1 cellular context compared by ENCODE assay signal in the genomic region with DNA sequence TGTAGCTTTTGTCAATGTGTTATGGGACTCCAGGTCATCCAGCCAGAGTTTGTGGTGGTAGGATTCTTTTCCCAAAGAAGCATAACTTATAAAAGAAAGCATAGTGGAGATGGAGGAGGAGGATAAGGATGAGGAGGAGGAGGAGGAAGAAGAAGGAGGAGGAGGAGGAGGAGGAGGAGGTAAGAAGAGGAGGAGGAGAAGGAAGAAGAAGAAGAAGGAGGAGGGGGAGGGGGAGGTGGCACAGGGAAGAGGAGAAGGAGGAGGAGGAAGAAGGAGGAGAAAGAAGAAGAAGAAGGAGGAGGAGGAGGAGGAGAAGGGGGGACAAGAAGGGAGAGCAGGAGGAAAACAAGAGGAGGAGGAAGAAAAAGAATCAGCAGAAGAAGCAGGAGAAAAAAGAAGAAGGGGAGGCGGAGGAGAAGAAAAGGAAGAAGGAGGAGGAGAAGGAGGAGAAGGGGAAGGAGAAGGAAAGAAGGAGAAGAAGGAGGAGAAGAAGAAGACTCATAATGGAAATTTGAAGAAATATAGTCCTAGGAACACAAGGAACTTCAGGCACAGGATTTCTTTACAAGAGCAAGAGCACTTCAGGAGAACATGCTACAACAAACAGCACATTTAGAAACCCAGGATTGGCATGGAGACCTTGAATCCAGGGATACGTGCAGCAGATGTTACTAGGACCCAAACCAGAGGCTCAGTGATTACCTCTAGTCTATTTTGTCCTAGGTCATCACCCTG.
TF ChIP-seq lines count a peak whose summit lies in the region.

No MANE protein-coding gene starts in this region.

TF ChIP-seq in GM23338, 12 proteins besides CTCF, POLR2A, EP300 and RAD21 (continued from another document):
- TF ChIP-seq, protein P1, sequence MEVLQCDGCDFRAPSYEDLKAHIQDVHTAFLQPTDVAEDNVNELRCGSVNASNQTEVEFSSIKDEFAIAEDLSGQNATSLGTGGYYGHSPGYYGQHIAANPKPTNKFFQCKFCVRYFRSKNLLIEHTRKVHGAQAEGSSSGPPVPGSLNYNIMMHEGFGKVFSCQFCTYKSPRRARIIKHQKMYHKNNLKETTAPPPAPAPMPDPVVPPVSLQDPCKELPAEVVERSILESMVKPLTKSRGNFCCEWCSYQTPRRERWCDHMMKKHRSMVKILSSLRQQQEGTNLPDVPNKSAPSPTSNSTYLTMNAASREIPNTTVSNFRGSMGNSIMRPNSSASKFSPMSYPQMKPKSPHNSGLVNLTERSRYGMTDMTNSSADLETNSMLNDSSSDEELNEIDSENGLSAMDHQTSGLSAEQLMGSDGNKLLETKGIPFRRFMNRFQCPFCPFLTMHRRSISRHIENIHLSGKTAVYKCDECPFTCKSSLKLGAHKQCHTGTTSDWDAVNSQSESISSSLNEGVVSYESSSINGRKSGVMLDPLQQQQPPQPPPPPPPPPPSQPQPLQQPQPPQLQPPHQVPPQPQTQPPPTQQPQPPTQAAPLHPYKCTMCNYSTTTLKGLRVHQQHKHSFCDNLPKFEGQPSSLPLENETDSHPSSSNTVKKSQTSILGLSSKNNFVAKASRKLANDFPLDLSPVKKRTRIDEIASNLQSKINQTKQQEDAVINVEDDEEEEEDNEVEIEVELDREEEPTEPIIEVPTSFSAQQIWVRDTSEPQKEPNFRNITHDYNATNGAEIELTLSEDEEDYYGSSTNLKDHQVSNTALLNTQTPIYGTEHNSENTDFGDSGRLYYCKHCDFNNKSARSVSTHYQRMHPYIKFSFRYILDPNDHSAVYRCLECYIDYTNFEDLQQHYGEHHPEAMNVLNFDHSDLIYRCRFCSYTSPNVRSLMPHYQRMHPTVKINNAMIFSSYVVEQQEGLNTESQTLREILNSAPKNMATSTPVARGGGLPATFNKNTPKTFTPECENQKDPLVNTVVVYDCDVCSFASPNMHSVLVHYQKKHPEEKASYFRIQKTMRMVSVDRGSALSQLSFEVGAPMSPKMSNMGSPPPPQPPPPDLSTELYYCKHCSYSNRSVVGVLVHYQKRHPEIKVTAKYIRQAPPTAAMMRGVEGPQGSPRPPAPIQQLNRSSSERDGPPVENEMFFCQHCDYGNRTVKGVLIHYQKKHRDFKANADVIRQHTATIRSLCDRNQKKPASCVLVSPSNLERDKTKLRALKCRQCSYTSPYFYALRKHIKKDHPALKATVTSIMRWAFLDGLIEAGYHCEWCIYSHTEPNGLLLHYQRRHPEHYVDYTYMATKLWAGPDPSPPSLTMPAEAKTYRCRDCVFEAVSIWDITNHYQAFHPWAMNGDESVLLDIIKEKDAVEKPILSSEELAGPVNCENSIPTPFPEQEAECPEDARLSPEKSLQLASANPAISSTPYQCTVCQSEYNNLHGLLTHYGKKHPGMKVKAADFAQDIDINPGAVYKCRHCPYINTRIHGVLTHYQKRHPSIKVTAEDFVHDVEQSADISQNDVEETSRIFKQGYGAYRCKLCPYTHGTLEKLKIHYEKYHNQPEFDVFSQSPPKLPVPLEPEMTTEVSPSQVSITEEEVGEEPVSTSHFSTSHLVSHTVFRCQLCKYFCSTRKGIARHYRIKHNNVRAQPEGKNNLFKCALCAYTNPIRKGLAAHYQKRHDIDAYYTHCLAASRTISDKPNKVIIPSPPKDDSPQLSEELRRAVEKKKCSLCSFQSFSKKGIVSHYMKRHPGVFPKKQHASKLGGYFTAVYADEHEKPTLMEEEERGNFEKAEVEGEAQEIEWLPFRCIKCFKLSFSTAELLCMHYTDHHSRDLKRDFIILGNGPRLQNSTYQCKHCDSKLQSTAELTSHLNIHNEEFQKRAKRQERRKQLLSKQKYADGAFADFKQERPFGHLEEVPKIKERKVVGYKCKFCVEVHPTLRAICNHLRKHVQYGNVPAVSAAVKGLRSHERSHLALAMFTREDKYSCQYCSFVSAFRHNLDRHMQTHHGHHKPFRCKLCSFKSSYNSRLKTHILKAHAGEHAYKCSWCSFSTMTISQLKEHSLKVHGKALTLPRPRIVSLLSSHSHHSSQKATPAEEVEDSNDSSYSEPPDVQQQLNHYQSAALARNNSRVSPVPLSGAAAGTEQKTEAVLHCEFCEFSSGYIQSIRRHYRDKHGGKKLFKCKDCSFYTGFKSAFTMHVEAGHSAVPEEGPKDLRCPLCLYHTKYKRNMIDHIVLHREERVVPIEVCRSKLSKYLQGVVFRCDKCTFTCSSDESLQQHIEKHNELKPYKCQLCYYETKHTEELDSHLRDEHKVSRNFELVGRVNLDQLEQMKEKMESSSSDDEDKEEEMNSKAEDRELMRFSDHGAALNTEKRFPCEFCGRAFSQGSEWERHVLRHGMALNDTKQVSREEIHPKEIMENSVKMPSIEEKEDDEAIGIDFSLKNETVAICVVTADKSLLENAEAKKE (CRISPR knock-in tag; IDR thresholded peaks at IDR 0.05) = no peak
- TF ChIP-seq EZH2phosphoT487 (IDR thresholded peaks at IDR 0.05; ENCODE audit: unreplicated experiment) = no peak
